10 cellular contexts compared by ENCODE assay signal in the genomic region with DNA sequence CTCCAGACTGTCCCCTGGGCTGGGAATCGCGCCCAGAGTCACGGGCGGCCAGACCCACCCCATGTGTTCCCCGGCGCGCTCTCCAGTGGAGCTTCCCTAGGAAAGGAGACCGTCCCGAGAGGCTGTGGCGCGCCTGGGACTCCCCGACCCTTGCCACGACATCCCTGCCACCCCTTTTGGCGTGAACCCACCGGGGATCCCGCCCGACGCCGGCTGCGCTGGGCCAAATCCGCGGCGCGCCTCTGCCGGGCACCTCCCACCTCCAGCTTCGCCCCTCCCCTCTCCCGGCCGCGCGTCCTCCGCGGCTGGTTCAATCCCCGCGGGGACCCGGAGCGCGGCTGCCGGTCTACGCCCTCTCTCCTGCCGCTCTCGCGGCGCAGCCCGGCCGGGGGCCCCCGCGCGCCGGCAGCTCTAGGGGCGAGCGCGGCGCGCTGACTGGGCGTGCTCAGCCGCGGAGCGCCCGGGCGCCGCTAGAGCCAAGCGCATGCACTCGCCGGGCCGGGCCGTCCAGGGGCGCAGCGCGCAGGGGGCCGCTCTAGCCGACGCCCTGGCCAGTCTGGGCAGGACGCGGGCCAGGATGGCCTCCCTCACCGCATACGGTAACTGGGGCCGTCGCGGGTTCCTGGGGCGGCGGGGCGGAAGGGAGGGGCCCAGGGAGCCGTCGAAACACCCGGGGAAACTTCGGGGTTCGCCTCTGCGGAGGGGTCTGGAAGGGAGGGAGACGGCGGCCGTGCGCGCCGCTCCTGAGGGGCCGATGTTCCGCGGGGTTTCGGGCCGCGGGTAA.
DNase-seq lines count a peak whose midpoint lies in the region; ATAC-seq and TF ChIP-seq lines count a peak whose summit lies in the region.
"Had no signal": no experiment of that assay in that cellular context is flagged by ENCODE, and none has a peak within 500 bp of the region (broad histone marks: within the 10 kb centered on the region; RNA-seq: fewer than 3 reads in every experiment).

No MANE protein-coding gene starts in this region.

- TF ChIP-seq CTCF in glutamatergic neuron (IDR thresholded peaks at IDR 0.05; ENCODE audit: partially characterized antibody, unreplicated experiment) (no peak), psoas muscle (IDR thresholded peaks at IDR 0.05) (no peak)

- H3K27me3 ChIP-seq in psoas muscle (ENCODE audit: insufficient read depth in 3 of 3, low read length in 2 of 3) = peaks cover 4 to 23% (median 8%) of the 10 kb centered on the region in 3 donors

- peaks cover 30% of the 10 kb centered on the region for H3K4me1 Mint-ChIP-seq in glutamatergic neuron (ENCODE audit: low read depth, unreplicated experiment)

- H3K27ac Mint-ChIP-seq in glutamatergic neuron (ENCODE audit: unreplicated experiment) = peak overlapping the region; percentile 46

- peak overlapping the region; percentile 25 for H3K4me3 ChIP-seq in psoas muscle

- no peak overlapping the region for H3K27ac ChIP-seq in psoas muscle
- H3K27ac ChIP-seq: KMS-11 had no signal

- peaks cover 11% of the 10 kb centered on the region for H3K27me3 Mint-ChIP-seq in glutamatergic neuron (ENCODE audit: unreplicated experiment)

- peaks cover 4% of the 10 kb centered on the region for H3K9me3 Mint-ChIP-seq in glutamatergic neuron (ENCODE audit: unreplicated experiment)

- H3K36me3 Mint-ChIP-seq in glutamatergic neuron (ENCODE audit: unreplicated experiment) = no peaks in the 10 kb centered on the region

- peak; percentile 65 for DNase-seq in DMS53 (lab: John Stamatoyannopoulos, UW)
- peak; percentile 33 for DNase-seq in NCI-H2227 treated with DMSO at 0.1 percent for 48 hours (lab: John Stamatoyannopoulos, UW)
- DNase-seq in glutamatergic neuron = peak; percentile 81
- no peak for DNase-seq in psoas muscle
- no peak for DNase-seq in GM19240 (ENCODE audit: insufficient read length, low spot score)
- DNase-seq in NCI-H226 = no peak
- DNase-seq: substantia nigra had no signal

- no peaks in the 10 kb centered on the region for H3K4me1 ChIP-seq in psoas muscle

- no peak for ATAC-seq in psoas muscle
- ATAC-seq in HG03521 (IDR thresholded peaks at IDR 0.05; ENCODE audit: unreplicated experiment) = no peak
- ATAC-seq in HG03378 (IDR thresholded peaks at IDR 0.05; ENCODE audit: unreplicated experiment) = no peak

- no peaks in the 10 kb centered on the region for H3K36me3 ChIP-seq in psoas muscle (ENCODE audit: insufficient read depth in 1 of 2, low read depth in 1 of 2)

- peak overlapping the region; percentile 88 for H3K4me3 Mint-ChIP-seq in glutamatergic neuron (ENCODE audit: unreplicated experiment)

- no peaks in the 10 kb centered on the region for H3K9me3 ChIP-seq in psoas muscle

- intact Hi-C loops in psoas muscle (cut with DNase I) = no loop called here

- 1% methylated on average over 92 to 100 of the region's 100 CpGs for WGBS in psoas muscle, 3 donors

Comparison
In these comparisons a context has a peak if more than half of its experiments do, and no peak if none do; other contexts are left out.
1. DNase-seq: peak in DMS53 (single experiment), NCI-H2227 treated with DMSO at 0.1 percent for 48 hours (single experiment) and glutamatergic neuron (single experiment); none in psoas muscle (0 of 2), GM19240 (single experiment) and NCI-H226 (single experiment).